ENCODE assay signal across 23 cellular contexts in the genomic region with DNA sequence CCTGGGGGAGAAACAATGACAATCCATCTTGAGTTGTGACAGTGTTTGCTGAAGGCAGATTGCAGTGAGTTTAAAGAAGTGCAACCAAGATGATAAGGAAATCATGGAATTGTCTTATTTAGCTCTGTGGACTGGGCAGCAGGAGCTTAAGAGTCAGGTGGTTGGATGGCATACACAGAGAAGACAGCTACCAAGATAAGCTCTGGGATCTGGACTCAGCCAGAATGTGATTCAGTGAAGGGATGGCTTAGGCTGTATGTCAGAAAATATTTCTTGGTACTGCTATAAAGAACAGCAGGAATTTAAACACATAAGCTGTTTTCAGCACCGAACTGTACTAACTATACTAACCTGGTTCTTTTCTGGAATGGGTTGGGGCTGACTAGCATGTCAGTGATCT.
"Had no signal": no experiment of that assay in that cellular context is flagged by ENCODE, and none has a peak within 500 bp of the region (broad histone marks: within the 10 kb centered on the region; RNA-seq: fewer than 3 reads in every experiment).

No MANE protein-coding gene starts in this region.

- H3K27me3 ChIP-seq: left lung, spleen, testis, tibial nerve, upper lobe of right lung had no signal

- H3K9me3 Mint-ChIP-seq: endodermal cell; naive B cell; nephron; stimulated activated memory B cell treated with anti-CD40 and anti-IgM and Interleukin-4, amounts not matched to agents 10 μg/mL and 1 μg/mL and 100 μg/mL, for 72 hours; stimulated activated naive CD8-positive, alpha-beta T cell treated with anti-CD3 and anti-CD28 coated beads, Interleukin-15, Interleukin-2, amounts not matched to agents 100 ng/mL and 50 ng/mL, for 24 hours had no signal

- H3K9me3 ChIP-seq: left lung, prostate gland, spleen, testis, tibial nerve, upper lobe of right lung had no signal

- H3K4me3 Mint-ChIP-seq: endodermal cell; naive B cell; nephron; stimulated activated memory B cell treated with anti-CD40 and anti-IgM and Interleukin-4, amounts not matched to agents 10 μg/mL and 1 μg/mL and 100 μg/mL, for 72 hours; stimulated activated naive CD8-positive, alpha-beta T cell treated with anti-CD3 and anti-CD28 coated beads, Interleukin-15, Interleukin-2, amounts not matched to agents 100 ng/mL and 50 ng/mL, for 24 hours had no signal

- DNase-seq: effector CD4-positive, alpha-beta T cell; foreskin melanocyte; head of caudate nucleus; islet precursor cell; left lung; mesenchymal stem cell; naive B cell; spleen; stimulated activated CD4-positive, alpha-beta T cell treated with anti-CD3 and anti-CD28 coated beads, Interleukin-15, amount 100 ng/mL, for 24 hours; stimulated activated CD4-positive, alpha-beta T cell treated with anti-CD3 and anti-CD28 coated beads, Interleukin-1b, Interleukin-23, amount 100 ng/mL, for 48 hours; stimulated activated CD4-positive, alpha-beta T cell treated with anti-CD3 and anti-CD28 coated beads, Interleukin-4, amount 100 ng/mL, for 24 hours; testis; upper lobe of right lung had no signal

- H3K36me3 ChIP-seq: left lung, prostate gland, upper lobe of right lung had no signal

- H3K36me3 Mint-ChIP-seq: stimulated activated memory B cell treated with anti-CD40 and anti-IgM and Interleukin-4, amounts not matched to agents 10 μg/mL and 1 μg/mL and 100 μg/mL, for 72 hours had no signal

- ATAC-seq: left lung; sciatic nerve; stimulated activated memory B cell treated with anti-CD40 and anti-IgM and Interleukin-4, amounts not matched to agents 10 μg/mL and 1 μg/mL and 100 μg/mL, for 72 hours; upper lobe of right lung had no signal

- H3K9ac ChIP-seq: parathyroid adenoma had no signal

- H3K4me1 ChIP-seq: left lung, parathyroid adenoma, prostate gland, spleen, testis, tibial nerve, upper lobe of right lung had no signal

- H3K27ac Mint-ChIP-seq: naive B cell; nephron; stimulated activated memory B cell treated with anti-CD40 and anti-IgM and Interleukin-4, amounts not matched to agents 10 μg/mL and 1 μg/mL and 100 μg/mL, for 72 hours; stimulated activated naive CD8-positive, alpha-beta T cell treated with anti-CD3 and anti-CD28 coated beads, Interleukin-15, Interleukin-2, amounts not matched to agents 100 ng/mL and 50 ng/mL, for 24 hours had no signal

- H3K4me3 ChIP-seq: coronary artery, left lung, lung, prostate gland, spleen, testis, tibial nerve, upper lobe of right lung had no signal

- H2AFZ ChIP-seq: parathyroid adenoma had no signal

- H3K27me3 Mint-ChIP-seq: naive B cell; stimulated activated memory B cell treated with anti-CD40 and anti-IgM and Interleukin-4, amounts not matched to agents 10 μg/mL and 1 μg/mL and 100 μg/mL, for 72 hours; stimulated activated naive CD8-positive, alpha-beta T cell treated with anti-CD3 and anti-CD28 coated beads, Interleukin-15, Interleukin-2, amounts not matched to agents 100 ng/mL and 50 ng/mL, for 24 hours had no signal

- H3K79me2 ChIP-seq: parathyroid adenoma had no signal

- H3K27ac ChIP-seq: coronary artery, left lung, parathyroid adenoma, prostate gland, spleen, testis, tibial nerve, upper lobe of right lung had no signal
